ENCODE assay signal across 2 cellular contexts in the genomic region with DNA sequence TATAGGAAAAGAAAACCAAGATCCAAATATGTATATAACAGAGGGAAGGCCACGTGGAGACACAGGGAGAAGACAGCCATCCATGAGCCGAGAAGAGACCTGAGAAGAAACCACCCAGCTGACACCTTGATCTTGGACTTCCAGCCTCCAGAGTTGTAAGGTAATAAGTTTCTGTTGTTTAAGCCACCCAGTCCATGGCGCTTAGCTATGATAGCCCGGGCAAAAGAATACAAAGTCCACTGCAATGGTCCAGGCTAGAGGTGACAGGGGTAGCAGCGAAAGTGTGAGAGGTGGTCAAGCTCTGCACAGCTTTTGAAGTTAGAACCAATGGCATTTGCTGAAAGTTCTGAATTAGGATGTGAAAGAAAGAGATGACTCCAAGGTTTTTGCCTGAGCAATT.
TF ChIP-seq lines count a peak whose summit lies in the region.

No MANE protein-coding gene starts in this region.

TF ChIP-seq in A549, 52 proteins besides CTCF, POLR2A, EP300 and RAD21:
- TF ChIP-seq, protein P1, sequence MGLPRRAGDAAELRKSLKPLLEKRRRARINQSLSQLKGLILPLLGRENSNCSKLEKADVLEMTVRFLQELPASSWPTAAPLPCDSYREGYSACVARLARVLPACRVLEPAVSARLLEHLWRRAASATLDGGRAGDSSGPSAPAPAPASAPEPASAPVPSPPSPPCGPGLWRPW (IDR thresholded peaks at IDR 0.05), result no peak
- TF ChIP-seq, protein P2, sequence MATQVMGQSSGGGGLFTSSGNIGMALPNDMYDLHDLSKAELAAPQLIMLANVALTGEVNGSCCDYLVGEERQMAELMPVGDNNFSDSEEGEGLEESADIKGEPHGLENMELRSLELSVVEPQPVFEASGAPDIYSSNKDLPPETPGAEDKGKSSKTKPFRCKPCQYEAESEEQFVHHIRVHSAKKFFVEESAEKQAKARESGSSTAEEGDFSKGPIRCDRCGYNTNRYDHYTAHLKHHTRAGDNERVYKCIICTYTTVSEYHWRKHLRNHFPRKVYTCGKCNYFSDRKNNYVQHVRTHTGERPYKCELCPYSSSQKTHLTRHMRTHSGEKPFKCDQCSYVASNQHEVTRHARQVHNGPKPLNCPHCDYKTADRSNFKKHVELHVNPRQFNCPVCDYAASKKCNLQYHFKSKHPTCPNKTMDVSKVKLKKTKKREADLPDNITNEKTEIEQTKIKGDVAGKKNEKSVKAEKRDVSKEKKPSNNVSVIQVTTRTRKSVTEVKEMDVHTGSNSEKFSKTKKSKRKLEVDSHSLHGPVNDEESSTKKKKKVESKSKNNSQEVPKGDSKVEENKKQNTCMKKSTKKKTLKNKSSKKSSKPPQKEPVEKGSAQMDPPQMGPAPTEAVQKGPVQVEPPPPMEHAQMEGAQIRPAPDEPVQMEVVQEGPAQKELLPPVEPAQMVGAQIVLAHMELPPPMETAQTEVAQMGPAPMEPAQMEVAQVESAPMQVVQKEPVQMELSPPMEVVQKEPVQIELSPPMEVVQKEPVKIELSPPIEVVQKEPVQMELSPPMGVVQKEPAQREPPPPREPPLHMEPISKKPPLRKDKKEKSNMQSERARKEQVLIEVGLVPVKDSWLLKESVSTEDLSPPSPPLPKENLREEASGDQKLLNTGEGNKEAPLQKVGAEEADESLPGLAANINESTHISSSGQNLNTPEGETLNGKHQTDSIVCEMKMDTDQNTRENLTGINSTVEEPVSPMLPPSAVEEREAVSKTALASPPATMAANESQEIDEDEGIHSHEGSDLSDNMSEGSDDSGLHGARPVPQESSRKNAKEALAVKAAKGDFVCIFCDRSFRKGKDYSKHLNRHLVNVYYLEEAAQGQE (IDR thresholded peaks at IDR 0.05), result no peak
- TF ChIP-seq BHLHE40 (IDR thresholded peaks at IDR 0.05; ENCODE audit: low read depth, low read length), result no peak
- no peak for TF ChIP-seq PHF8 (IDR thresholded peaks at IDR 0.05; ENCODE audit: borderline replicate concordance, low read depth)
- TF ChIP-seq SMC3 (IDR thresholded peaks at IDR 0.05), result no peak
- no peak for TF ChIP-seq POLR2AphosphoS2 (conservative IDR thresholded peaks at IDR 0.05; ENCODE audit: low read length)
- TF ChIP-seq, protein P3, sequence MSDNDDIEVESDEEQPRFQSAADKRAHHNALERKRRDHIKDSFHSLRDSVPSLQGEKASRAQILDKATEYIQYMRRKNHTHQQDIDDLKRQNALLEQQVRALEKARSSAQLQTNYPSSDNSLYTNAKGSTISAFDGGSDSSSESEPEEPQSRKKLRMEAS (IDR thresholded peaks at IDR 0.05), result no peak
- TF ChIP-seq TFCP2L1 (CRISPR knock-in tag; IDR thresholded peaks at IDR 0.05), result no peak
- TF ChIP-seq RCOR1 (IDR thresholded peaks at IDR 0.05; ENCODE audit: low read depth, low read length), result no peak
- no peak for TF ChIP-seq NFE2L2 (conservative IDR thresholded peaks at IDR 0.05; ENCODE audit: low read length)
- no peak for TF ChIP-seq ZSCAN20 (CRISPR knock-in tag; IDR thresholded peaks at IDR 0.05)
- TF ChIP-seq, protein P4, sequence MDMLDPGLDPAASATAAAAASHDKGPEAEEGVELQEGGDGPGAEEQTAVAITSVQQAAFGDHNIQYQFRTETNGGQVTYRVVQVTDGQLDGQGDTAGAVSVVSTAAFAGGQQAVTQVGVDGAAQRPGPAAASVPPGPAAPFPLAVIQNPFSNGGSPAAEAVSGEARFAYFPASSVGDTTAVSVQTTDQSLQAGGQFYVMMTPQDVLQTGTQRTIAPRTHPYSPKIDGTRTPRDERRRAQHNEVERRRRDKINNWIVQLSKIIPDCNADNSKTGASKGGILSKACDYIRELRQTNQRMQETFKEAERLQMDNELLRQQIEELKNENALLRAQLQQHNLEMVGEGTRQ (IDR thresholded peaks at IDR 0.05), result no peak
- no peak for TF ChIP-seq FOXS1 (CRISPR knock-in tag; IDR thresholded peaks at IDR 0.05)
- no peak for TF ChIP-seq HOXB5 (CRISPR knock-in tag; IDR thresholded peaks at IDR 0.05)
- no peak for TF ChIP-seq NPAS2 (CRISPR knock-in tag; IDR thresholded peaks at IDR 0.05; ENCODE audit: borderline replicate concordance)

TF ChIP-seq in HepG2, 621 proteins besides CTCF, POLR2A, EP300 and RAD21:
- TF ChIP-seq, protein P5, sequence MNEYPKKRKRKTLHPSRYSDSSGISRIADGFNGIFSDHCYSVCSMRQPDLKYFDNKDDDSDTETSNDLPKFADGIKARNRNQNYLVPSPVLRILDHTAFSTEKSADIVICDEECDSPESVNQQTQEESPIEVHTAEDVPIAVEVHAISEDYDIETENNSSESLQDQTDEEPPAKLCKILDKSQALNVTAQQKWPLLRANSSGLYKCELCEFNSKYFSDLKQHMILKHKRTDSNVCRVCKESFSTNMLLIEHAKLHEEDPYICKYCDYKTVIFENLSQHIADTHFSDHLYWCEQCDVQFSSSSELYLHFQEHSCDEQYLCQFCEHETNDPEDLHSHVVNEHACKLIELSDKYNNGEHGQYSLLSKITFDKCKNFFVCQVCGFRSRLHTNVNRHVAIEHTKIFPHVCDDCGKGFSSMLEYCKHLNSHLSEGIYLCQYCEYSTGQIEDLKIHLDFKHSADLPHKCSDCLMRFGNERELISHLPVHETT (CRISPR knock-in tag; conservative IDR thresholded peaks at IDR 0.05), result no peak
- no peak for TF ChIP-seq NKX3-1 (CRISPR knock-in tag; IDR thresholded peaks at IDR 0.05)
- peak; percentile 35 for TF ChIP-seq HNF4A (CRISPR knock-in tag; IDR thresholded peaks at IDR 0.05)
